ENCODE assay signal across 35 cellular contexts in the genomic region with DNA sequence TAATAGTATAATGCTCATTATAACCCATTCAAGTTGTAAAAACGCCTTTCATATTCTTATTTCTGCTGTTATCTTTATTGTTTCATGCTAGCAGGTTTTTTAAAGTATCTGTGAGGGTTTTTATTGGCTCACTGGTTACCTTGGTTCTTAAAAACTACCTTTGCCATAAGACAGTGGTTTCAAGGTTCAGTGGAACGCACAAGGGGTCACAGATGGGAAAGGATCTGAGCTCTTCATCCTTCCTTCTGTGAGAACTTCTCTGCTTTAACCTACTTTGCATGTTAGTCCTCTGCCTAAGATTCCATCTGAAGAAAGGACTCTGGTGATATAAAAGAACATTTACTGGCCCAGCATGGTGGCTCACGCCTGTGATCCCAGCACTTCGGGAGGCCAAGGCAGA.
"Had no signal": no experiment of that assay in that cellular context is flagged by ENCODE, and none has a peak within 500 bp of the region (broad histone marks: within the 10 kb centered on the region; RNA-seq: fewer than 3 reads in every experiment).

No MANE protein-coding gene starts in this region.

- H3K27me3 ChIP-seq: MG63 had no signal

- H3K4me3 ChIP-seq: MG63 had no signal

- DNase-seq: Karpas-422, Kasumi-1, MG63, MM.1S, MV-4-11, NCI-H1048, NCI-H1092, NCI-H1092 treated with DMSO at 0.1 percent for 48 hours, NCI-H1105, NCI-H1105 treated with DMSO at 0.1 percent for 48 hours, NCI-H1417, NCI-H1417 treated with DMSO at 0.1 percent for 48 hours, NCI-H1436, NCI-H1436 treated with DMSO at 0.1 percent for 48 hours, NCI-H146, NCI-H1694, NCI-H1694 treated with DMSO at 0.1 percent for 48 hours, NCI-H187, NCI-H187 treated with DMSO at 0.1 percent for 48 hours, NCI-H1930, NCI-H2029, NCI-H2029 treated with DMSO at 0.1 percent for 48 hours, NCI-H2081, NCI-H2081 treated with DMSO at 0.1 percent for 48 hours, NCI-H2107, NCI-H2171, NCI-H2171 treated with DMSO at 0.1 percent for 48 hours, NCI-H2227 treated with DMSO at 0.1 percent for 48 hours, NCI-H226, NCI-H345, NCI-H446, NCI-H446 treated with DMSO at 0.1 percent for 48 hours, NCI-H510A, NCI-H510A treated with DMSO at 0.1 percent for 48 hours, NCI-H524 had no signal
